Comparison of ENCODE assay signal across 24 cellular contexts in genomic region chr11:2357246-2357645, GRCh38. TPM values are rescaled to one million over a fixed set of nuclear protein-coding genes. Genes with fewer than 3 reads are reported as not detected.
DNase-seq lines count a peak whose midpoint lies in the region; ATAC-seq lines count a peak whose summit lies in the region.
"Had no signal": no experiment of that assay in that cellular context is flagged by ENCODE, and none has a peak within 500 bp of the region (broad histone marks: within the 10 kb centered on the region; RNA-seq: fewer than 3 reads in every experiment).

No MANE protein-coding gene starts in this region.

- H3K4me1 ChIP-seq in aorta (ENCODE audit: control insufficient read depth in 1 of 2, insufficient read depth in 2 of 2, low read length in 2 of 2): no peaks in the 10 kb centered on the region
- H3K4me1 ChIP-seq: A549 had no signal

- H3K4me3 Mint-ChIP-seq in activated CD8-positive, alpha-beta memory T cell treated with anti-CD3 and anti-CD28 coated beads, Interleukin-2, amount 10 ng/mL, durations not matched to agents 7 days and 5 days: no peak overlapping the region
- H3K4me3 Mint-ChIP-seq in T-helper 17 cell: peak overlapping the region; percentile 31
- H3K4me3 Mint-ChIP-seq: B cell; CD4-positive, alpha-beta T cell; CD8-positive, alpha-beta T cell had no signal

- no peak overlapping the region for H3K27ac Mint-ChIP-seq in activated CD8-positive, alpha-beta memory T cell treated with anti-CD3 and anti-CD28 coated beads, Interleukin-2, amount 10 ng/mL, durations not matched to agents 7 days and 5 days
- no peak overlapping the region for H3K27ac Mint-ChIP-seq in T-helper 17 cell
- H3K27ac Mint-ChIP-seq: B cell; CD4-positive, alpha-beta T cell; CD8-positive, alpha-beta T cell had no signal

- H3K9me3 Mint-ChIP-seq in activated CD8-positive, alpha-beta memory T cell treated with anti-CD3 and anti-CD28 coated beads, Interleukin-2, amount 10 ng/mL, durations not matched to agents 7 days and 5 days (ENCODE audit: low read depth): no peaks in the 10 kb centered on the region
- H3K9me3 Mint-ChIP-seq: CD4-positive, alpha-beta T cell; CD8-positive, alpha-beta T cell had no signal

- H3K36me3 Mint-ChIP-seq in activated CD8-positive, alpha-beta memory T cell treated with anti-CD3 and anti-CD28 coated beads, Interleukin-2, amount 10 ng/mL, durations not matched to agents 7 days and 5 days: no peaks in the 10 kb centered on the region
- no peaks in the 10 kb centered on the region for H3K36me3 Mint-ChIP-seq in T-helper 17 cell (ENCODE audit: low read depth)
- H3K36me3 Mint-ChIP-seq: CD8-positive, alpha-beta T cell had no signal

- no peak overlapping the region for H3K27ac ChIP-seq in aorta (ENCODE audit: low read depth in 1 of 2, low read length in 2 of 2)
- H3K27ac ChIP-seq: 22Rv1; A549; BLaER1 treated with 17β-estradiol and CSF1 and Interleukin-3, amounts not matched to agents 10 nM and 100 nM; C4-2B had no signal

- intact Hi-C loops in posterior vena cava (cut with DNase I) (no loop called here), aorta (cut with DNase I) (no loop called here)

- CTCF ChIA-PET in activated CD8-positive, alpha-beta memory T cell treated with anti-CD3 and anti-CD28 coated beads, Interleukin-2, amount 10 ng/mL, durations not matched to agents 7 days and 5 days (lab: Charles Lee): interaction anchor here (1.1 kb wide), 1 partner anchor 63 kb away, joined by 3 read pairs; no protein-coding TSS in a partner anchor

- H3K9me3 ChIP-seq in T-helper 17 cell (ENCODE audit: control insufficient read depth, low read length, poor library complexity, severe bottlenecking) (no peaks in the 10 kb centered on the region), aorta (ENCODE audit: control insufficient read depth, low read length) (no peaks in the 10 kb centered on the region)
- H3K9me3 ChIP-seq: A549, Caco-2 had no signal

- no peaks in the 10 kb centered on the region for H3K27me3 ChIP-seq in aorta (ENCODE audit: control insufficient read depth in 1 of 2, insufficient read depth in 2 of 2, low read length in 1 of 2)
- H3K27me3 ChIP-seq: BLaER1 treated with 17β-estradiol and CSF1 and Interleukin-3, amounts not matched to agents 10 nM and 100 nM had no signal

- H3K4me1 Mint-ChIP-seq in activated CD8-positive, alpha-beta memory T cell treated with anti-CD3 and anti-CD28 coated beads, Interleukin-2, amount 10 ng/mL, durations not matched to agents 7 days and 5 days: no peaks in the 10 kb centered on the region
- peaks cover 2% of the 10 kb centered on the region for H3K4me1 Mint-ChIP-seq in T-helper 17 cell

- H3K4me3 ChIP-seq in aorta (ENCODE audit: low read length in 2 of 2): no peak overlapping the region
- H3K4me3 ChIP-seq: A549; BLaER1 treated with 17β-estradiol and CSF1 and Interleukin-3, amounts not matched to agents 10 nM and 100 nM; GM12878 had no signal

- DNase-seq in activated CD8-positive, alpha-beta memory T cell treated with anti-CD3 and anti-CD28 coated beads, Interleukin-2, amount 10 ng/mL, durations not matched to agents 7 days and 5 days: no peak
- DNase-seq in activated CD8-positive, alpha-beta memory T cell treated with anti-CD3 and anti-CD28 coated beads for 24 hours: no peak
- DNase-seq in T-helper 17 cell (no peak), posterior vena cava (ENCODE audit: low spot score) (peak; percentile 14), aorta (no peak), NK-92 (lab: John Stamatoyannopoulos, UW; ENCODE audit: unreplicated experiment) (no peak), NCI-H1092 treated with DMSO at 0.1 percent for 48 hours (lab: John Stamatoyannopoulos, UW) (no peak)
- DNase-seq: AML-193; Caco-2; Calu3; CD4-positive, alpha-beta T cell; CD8-positive, alpha-beta T cell; DND-41; EL; GDM1 had no signal

- H3K36me3 ChIP-seq in aorta (ENCODE audit: control insufficient read depth in 1 of 2, insufficient read depth in 2 of 2, low read length in 1 of 2): no peaks in the 10 kb centered on the region
- H3K36me3 ChIP-seq: BLaER1 treated with 17β-estradiol and CSF1 and Interleukin-3, amounts not matched to agents 10 nM and 100 nM had no signal

- 72 to 81% methylated on average over 8 of the region's 8 CpGs for WGBS in aorta, 2 donors

- peak; percentile 16 for ATAC-seq in activated CD8-positive, alpha-beta memory T cell treated with anti-CD3 and anti-CD28 coated beads, Interleukin-2, amount 10 ng/mL, durations not matched to agents 7 days and 5 days
- ATAC-seq in T-helper 17 cell (no peak), aorta (ENCODE audit: low FRiP score) (peak; percentile 16)
- ATAC-seq: A549; CD8-positive, alpha-beta T cell; GM12878 had no signal

- no peaks in the 10 kb centered on the region for H3K27me3 Mint-ChIP-seq in activated CD8-positive, alpha-beta memory T cell treated with anti-CD3 and anti-CD28 coated beads, Interleukin-2, amount 10 ng/mL, durations not matched to agents 7 days and 5 days
- H3K27me3 Mint-ChIP-seq in T-helper 17 cell: peaks cover 9% of the 10 kb centered on the region
- H3K27me3 Mint-ChIP-seq: B cell; CD4-positive, alpha-beta T cell had no signal

RNA-seq across cellular contexts. Expression of gene CD81, which starts 19.9 kb away (rescaled TPM):
- total RNA-seq in activated CD8-positive, alpha-beta memory T cell treated with anti-CD3 and anti-CD28 coated beads, Interleukin-2, amount 10 ng/mL, durations not matched to agents 7 days and 5 days: 100 to 1,000 TPM; 162 to 192 TPM
- total RNA-seq in T-helper 17 cell (100 to 1,000 TPM; 153 to 194 TPM), posterior vena cava (100 to 1,000 TPM; 616 to 784 TPM), aorta (100 to 1,000 TPM; 538 to 620 TPM)
- 100 to 1,000 TPM; 363 to 784 TPM for polyA plus RNA-seq in aorta

RNA-seq across cellular contexts. Expression of gene TSSC4, which starts 43.3 kb away (rescaled TPM):
- 10 to 100 TPM; 48.4 to 52.1 TPM for total RNA-seq in activated CD8-positive, alpha-beta memory T cell treated with anti-CD3 and anti-CD28 coated beads, Interleukin-2, amount 10 ng/mL, durations not matched to agents 7 days and 5 days
- 10 to 100 TPM; 47.9 to 60.3 TPM for total RNA-seq in T-helper 17 cell
- 10 to 100 TPM; 47.4 to 49.6 TPM for total RNA-seq in posterior vena cava
- 10 to 100 TPM; 35.2 to 44.3 TPM for total RNA-seq in aorta
- polyA plus RNA-seq in aorta: 10 to 100 TPM; 42.9 to 64.4 TPM

RNA-seq across cellular contexts. Expression of gene TSPAN32, which starts 55.4 kb away (rescaled TPM):
- 10 to 100 TPM; 20.5 to 41.4 TPM for total RNA-seq in activated CD8-positive, alpha-beta memory T cell treated with anti-CD3 and anti-CD28 coated beads, Interleukin-2, amount 10 ng/mL, durations not matched to agents 7 days and 5 days
- 10 to 100 TPM; 65.7 to 93.2 TPM for total RNA-seq in T-helper 17 cell
- total RNA-seq in posterior vena cava: 1 to 10 TPM in 1 of 2 donors, under 1 TPM in 1; 0.76 to 3.6 TPM
- 1 to 10 TPM in 1 of 2 donors, under 1 TPM in 1; 0.84 to 3.5 TPM for total RNA-seq in aorta
- polyA plus RNA-seq in aorta: 1 to 10 TPM in 1 of 2 donors, not detected in 1; 8.7 TPM
- total RNA-seq: Calu3, Daoy, G401, GM12878 had no signal
- polyA plus RNA-seq: A549 had no signal

RNA-seq across cellular contexts. Expression of gene C11orf21, which starts 55.5 kb away (rescaled TPM):
- total RNA-seq in activated CD8-positive, alpha-beta memory T cell treated with anti-CD3 and anti-CD28 coated beads, Interleukin-2, amount 10 ng/mL, durations not matched to agents 7 days and 5 days: 10 to 100 TPM; 28.3 to 49.2 TPM
- total RNA-seq in T-helper 17 cell (10 to 100 TPM; 50.1 to 89.1 TPM), posterior vena cava (1 to 10 TPM; 1.3 to 1.8 TPM), aorta (1 to 10 TPM; 1.4 to 2.1 TPM)
- under 1 TPM in 1 of 2 donors, not detected in 1; 0.46 TPM for polyA plus RNA-seq in aorta
- total RNA-seq: Calu3, G401 had no signal
- polyA plus RNA-seq: A549, BJ had no signal

Comparison
In these comparisons a context has a peak if more than half of its experiments do, and no peak if none do; other contexts are left out.
1. RNA of gene TSPAN32, which starts 55.4 kb away (total RNA-seq): 65.7 to 93.2 TPM in T-helper 17 cell and 20.5 to 41.4 TPM in activated CD8-positive, alpha-beta memory T cell treated with anti-CD3 and anti-CD28 coated beads, Interleukin-2, amount 10 ng/mL, durations not matched to agents 7 days and 5 days; 0.76 to 3.6 TPM in posterior vena cava and 0.84 to 3.5 TPM in aorta; every median in the first group is over 4 times any median in the second.